Comparison of ENCODE assay signal across 29 cellular contexts in genomic region chrY:12289415-12289814, GRCh38.
"Had no signal": no experiment of that assay in that cellular context is flagged by ENCODE, and none has a peak within 500 bp of the region (broad histone marks: within the 10 kb centered on the region; RNA-seq: fewer than 3 reads in every experiment).

No MANE protein-coding gene starts in this region.

- H3K9me3 ChIP-seq: mucosa of descending colon, ovary, prostate gland, sigmoid colon, thoracic aorta, upper lobe of left lung, vagina had no signal

- H3K4me3 ChIP-seq: mucosa of descending colon, ovary, prostate gland, sigmoid colon, thoracic aorta, upper lobe of left lung, vagina had no signal

- H3K4me1 Mint-ChIP-seq: endodermal cell; nephron progenitor cell; stimulated activated naive B cell treated with anti-CD40 and anti-IgM and Interleukin-4, amounts not matched to agents 10 μg/mL and 1 μg/mL and 100 μg/mL, for 72 hours had no signal

- H3K4me3 Mint-ChIP-seq: activated CD4-positive, alpha-beta memory T cell treated with anti-CD3 and anti-CD28 coated beads for 36 hours; endodermal cell; nephron progenitor cell; stimulated activated naive B cell treated with anti-CD40 and anti-IgM and Interleukin-4, amounts not matched to agents 10 μg/mL and 1 μg/mL and 100 μg/mL, for 72 hours had no signal

- H3K9me3 Mint-ChIP-seq: activated CD4-positive, alpha-beta memory T cell treated with anti-CD3 and anti-CD28 coated beads for 36 hours; activated CD4-positive, alpha-beta T cell treated with anti-CD3 and anti-CD28 coated beads, Interleukin-2, amount 10 ng/mL, durations not matched to agents 24 days and 14 days; endodermal cell; nephron progenitor cell had no signal

- H3K27me3 Mint-ChIP-seq: activated CD4-positive, alpha-beta T cell treated with anti-CD3 and anti-CD28 coated beads, Interleukin-2, amount 10 ng/mL, durations not matched to agents 24 days and 14 days had no signal

- DNase-seq: activated CD4-positive, alpha-beta memory T cell treated with anti-CD3 and anti-CD28 coated beads for 36 hours; activated CD4-positive, alpha-beta T cell treated with anti-CD3 and anti-CD28 coated beads, Interleukin-2, amount 10 ng/mL, durations not matched to agents 24 days and 14 days; activated gamma-delta T cell treated with Interleukin-2 at 50 U/mL for 16 hours; activated T-cell treated with anti-CD3 and anti-CD28 coated beads, Interleukin-2, amount 50 U/mL, for 1 hour; amygdala; caudate nucleus; endodermal cell; foreskin fibroblast; head of caudate nucleus; hippocampal formation; left cardiac atrium; left ventricle myocardium superior; mucosa of descending colon; nephron progenitor cell; ovary; retina; sigmoid colon; small intestine; stimulated activated CD4-positive, alpha-beta T cell treated with anti-CD3 and anti-CD28 coated beads, Interleukin-1b, Interleukin-23, amount 100 ng/mL, for 48 hours; stimulated activated CD4-positive, alpha-beta T cell treated with anti-CD3 and anti-CD28 coated beads, Interleukin-4, amount 100 ng/mL, for 4 hours; stimulated activated CD8-positive, alpha-beta memory T cell treated with anti-CD3 and anti-CD28 coated beads, Interleukin-4, amount 100 ng/mL, for 48 hours; stimulated activated naive B cell treated with anti-CD40 and anti-IgM and Interleukin-4, amounts not matched to agents 10 μg/mL and 1 μg/mL and 100 μg/mL, for 72 hours; T-helper 9 cell; upper lobe of left lung had no signal

- H3K27ac ChIP-seq: ovary, prostate gland, sigmoid colon, thoracic aorta, upper lobe of left lung, vagina, VCaP had no signal

- H3K27me3 ChIP-seq: ovary, sigmoid colon, upper lobe of left lung, vagina had no signal

- ATAC-seq: esophagus mucosa; left cardiac atrium; left ventricle myocardium superior; mucosa of descending colon; stimulated activated naive B cell treated with anti-CD40 and anti-IgM and Interleukin-4, amounts not matched to agents 10 μg/mL and 1 μg/mL and 100 μg/mL, for 72 hours had no signal

- H3K4me1 ChIP-seq: prostate gland, sigmoid colon, upper lobe of left lung, vagina had no signal

- H3K27ac Mint-ChIP-seq: activated CD4-positive, alpha-beta memory T cell treated with anti-CD3 and anti-CD28 coated beads for 36 hours; activated CD4-positive, alpha-beta T cell treated with anti-CD3 and anti-CD28 coated beads, Interleukin-2, amount 10 ng/mL, durations not matched to agents 24 days and 14 days; endodermal cell; nephron progenitor cell; stimulated activated naive B cell treated with anti-CD40 and anti-IgM and Interleukin-4, amounts not matched to agents 10 μg/mL and 1 μg/mL and 100 μg/mL, for 72 hours had no signal

- H3K36me3 Mint-ChIP-seq: activated CD4-positive, alpha-beta memory T cell treated with anti-CD3 and anti-CD28 coated beads for 36 hours; stimulated activated naive B cell treated with anti-CD40 and anti-IgM and Interleukin-4, amounts not matched to agents 10 μg/mL and 1 μg/mL and 100 μg/mL, for 72 hours had no signal

- H3K36me3 ChIP-seq: ovary, prostate gland, sigmoid colon, thoracic aorta, upper lobe of left lung, vagina had no signal
